In genomic region chr3:71961891-71962290, GRCh38 we compare ENCODE assay signal across 9 cellular contexts.
"Had no signal": no experiment of that assay in that cellular context is flagged by ENCODE, and none has a peak within 500 bp of the region (broad histone marks: within the 10 kb centered on the region; RNA-seq: fewer than 3 reads in every experiment).

No MANE protein-coding gene starts in this region.

- H3K36me3 ChIP-seq: HAP-1 had no signal

- H2AFZ ChIP-seq: GM23338 had no signal

- H3K9me3 Mint-ChIP-seq: GM23338, HFFc6 had no signal

- FAIRE-seq: H1, H54 had no signal

- H3K9me3 ChIP-seq: HAP-1 had no signal

- H3K4me2 ChIP-seq: GM23338 had no signal

- H3K4me1 ChIP-seq: HAP-1 had no signal

- DNase-seq: GOT3, H7, H9, HCEC 1CT, HFFc6 had no signal

- H3K4me3 Mint-ChIP-seq: GM23338, H9, HFFc6 had no signal

- H3K4me3 ChIP-seq: GM23338, HAP-1 had no signal

- H3K27ac Mint-ChIP-seq: GM23338, H9, HFFc6 had no signal
